ENCODE assay signal across 8 cellular contexts in the genomic region with DNA sequence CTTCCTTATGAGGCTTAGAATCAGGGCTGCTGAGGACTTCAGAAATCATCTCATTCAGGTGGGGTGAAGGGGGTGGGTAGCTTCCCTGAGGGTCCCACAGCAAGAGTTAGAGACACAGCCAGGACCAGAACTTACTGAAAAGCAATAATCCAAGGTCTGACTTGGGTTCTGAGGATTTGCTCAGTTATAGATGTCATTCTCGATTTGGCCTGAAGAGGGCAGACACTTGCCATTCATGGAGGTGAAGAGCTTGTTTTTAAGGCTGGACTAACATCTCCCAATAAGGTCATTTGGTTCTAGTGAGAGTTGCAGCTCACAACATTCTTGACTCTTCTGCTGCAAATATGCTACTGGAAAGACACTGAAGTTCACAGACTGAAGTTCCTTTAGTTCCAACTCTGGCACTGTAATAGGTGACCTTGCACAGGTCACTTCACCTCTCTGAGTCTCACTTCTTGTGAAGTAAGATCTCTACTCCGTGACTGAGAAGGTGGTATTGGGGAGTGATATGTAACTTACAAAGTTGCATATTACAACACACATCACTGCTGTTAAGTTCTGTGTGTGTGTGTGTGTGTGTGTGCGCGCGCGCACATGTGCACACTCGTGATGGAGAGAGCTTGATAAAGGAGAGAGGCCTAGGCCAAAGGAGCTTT.
DNase-seq lines count a peak whose midpoint lies in the region; ATAC-seq, FAIRE-seq and TF ChIP-seq lines count a peak whose summit lies in the region.

No MANE protein-coding gene starts in this region.

- peaks cover 4% of the 10 kb centered on the region for H3K4me1 Mint-ChIP-seq in activated naive CD4-positive, alpha-beta T cell treated with anti-CD3 and anti-CD28 coated beads for 36 hours (ENCODE audit: low read depth)

- DNase-seq in activated naive CD4-positive, alpha-beta T cell treated with anti-CD3 and anti-CD28 coated beads for 36 hours, result peak; percentile 51
- DNase-seq in activated naive CD4-positive, alpha-beta T cell treated with Interleukin-2 at 50 U/mL for 16 hours, result no peak
- DNase-seq in PC-9 (peak; percentile 49 to 64), cerebellum (ENCODE audit: low spot score) (peak; percentile 46), HepG2 (ENCODE audit: low spot score) (peak; percentile 60), suprapubic skin (ENCODE audit: low spot score in 2 of 2) (no peak)

- peak; percentile 77 for ATAC-seq in GM21717 (IDR thresholded peaks at IDR 0.05; ENCODE audit: unreplicated experiment)
- ATAC-seq in HepG2, result peak; percentile 78

- H4K20me1 ChIP-seq in PC-9 (ENCODE audit: insufficient read depth), result no peaks in the 10 kb centered on the region
- no peaks in the 10 kb centered on the region for H4K20me1 ChIP-seq in HepG2 (ENCODE audit: insufficient read depth, low read length)

- TF ChIP-seq POLR2A in HepG2 (IDR thresholded peaks at IDR 0.05; ENCODE audit: insufficient read depth in 1 of 2, low read depth in 2 of 2, low read length in 2 of 2) (no peak), suprapubic skin (IDR thresholded peaks at IDR 0.05) (no peak)

- in situ Hi-C loops in HepG2 (cut with HindIII; ENCODE audit: extremely low pct_ligation_motif_present, low pct_unique_long_range_greater_than_20kb), result loop anchor here (5.0 kb wide), 1 partner anchor 202 kb away; no protein-coding TSS in a partner anchor

- TF ChIP-seq CTCF in PC-9 (conservative IDR thresholded peaks at IDR 0.05), result peak; percentile 98
- peak; percentile 86 for TF ChIP-seq CTCF in HepG2 (CRISPR knock-in tag; IDR thresholded peaks at IDR 0.05)
- TF ChIP-seq CTCF in suprapubic skin (IDR thresholded peaks at IDR 0.05), result peak; percentile 64 to 68

- 52% methylated on average over 7 of the region's 7 CpGs for WGBS in HepG2 (ENCODE audit: low lambda C conversion rate)
- WGBS in suprapubic skin, result 51% methylated on average over 7 of the region's 7 CpGs

- H3K9me3 ChIP-seq in PC-9 (ENCODE audit: insufficient read depth, low read depth) (no peaks in the 10 kb centered on the region), HepG2 (ENCODE audit: low read length) (no peaks in the 10 kb centered on the region), suprapubic skin (no peaks in the 10 kb centered on the region)

- no peak overlapping the region for H2AFZ ChIP-seq in PC-9
- no peak overlapping the region for H2AFZ ChIP-seq in HepG2 (ENCODE audit: low read length)

- H3K36me3 Mint-ChIP-seq in activated naive CD4-positive, alpha-beta T cell treated with anti-CD3 and anti-CD28 coated beads for 36 hours (ENCODE audit: low read depth), result no peaks in the 10 kb centered on the region

- no peaks in the 10 kb centered on the region for H3F3A ChIP-seq in PC-9 (ENCODE audit: insufficient read depth, low read depth)

- no peaks in the 10 kb centered on the region for H3K36me3 ChIP-seq in PC-9 (ENCODE audit: low read depth)
- H3K36me3 ChIP-seq in HepG2 (replicated peaks in 1 of 2; ENCODE audit: control insufficient read depth in 1 of 2, insufficient read depth in 2 of 2, low read length in 2 of 2), result no peaks in the 10 kb centered on the region
- peaks cover 24% of the 10 kb centered on the region for H3K36me3 ChIP-seq in suprapubic skin

- H3K4me2 ChIP-seq in PC-9, result no peak overlapping the region
- H3K4me2 ChIP-seq in HepG2 (ENCODE audit: low read depth, low read length), result no peak overlapping the region

- intact Hi-C loops in activated naive CD4-positive, alpha-beta T cell treated with anti-CD3 and anti-CD28 coated beads for 36 hours (cut with micrococcal nuclease), result loop anchor here (1.0 kb wide), 3 partner anchors 222 to 323 kb away; no protein-coding TSS in a partner anchor
- intact Hi-C loops in PC-9 (cut with micrococcal nuclease; ENCODE audit: unreplicated experiment), result loop anchor here (1.0 to 2.0 kb wide), 6 partner anchors 111 to 323 kb away; no protein-coding TSS in a partner anchor
- intact Hi-C loops in HepG2 (cut with micrococcal nuclease; ENCODE audit: unreplicated experiment), result loop anchor here (1.0 kb wide), 4 partner anchors 201 to 1617 kb away; no protein-coding TSS in a partner anchor

- H3K27me3 ChIP-seq in PC-9 (ENCODE audit: insufficient read depth, low read depth) (no peaks in the 10 kb centered on the region), HepG2 (ENCODE audit: control insufficient read depth in 1 of 2, insufficient read depth in 2 of 2, low read length in 2 of 2) (peaks cover 0 to 7% of the 10 kb centered on the region in 2 experiments; a peak in 3 of 5 replicates), suprapubic skin (no peaks in the 10 kb centered on the region)

- H3K4me3 ChIP-seq in PC-9 (no peak overlapping the region), HepG2 (replicated peaks in 1 of 3; ENCODE audit: insufficient read depth in 1 of 3, low read depth in 2 of 3, low read length in 3 of 3) (no peak overlapping the region), suprapubic skin (no peak overlapping the region)

- no peaks in the 10 kb centered on the region for H3K4me1 ChIP-seq in PC-9 (replicated peaks; ENCODE audit: insufficient read depth)
- peaks cover 8% of the 10 kb centered on the region for H3K4me1 ChIP-seq in HepG2 (ENCODE audit: insufficient read depth, low read length)
- H3K4me1 ChIP-seq in suprapubic skin, result peaks cover 5% of the 10 kb centered on the region

- no peaks in the 10 kb centered on the region for H3K9me3 Mint-ChIP-seq in activated naive CD4-positive, alpha-beta T cell treated with anti-CD3 and anti-CD28 coated beads for 36 hours

- TF ChIP-seq RAD21 in Ishikawa (IDR thresholded peaks at IDR 0.05; ENCODE audit: low read depth) (peak; percentile 95), HepG2 (CRISPR knock-in tag; IDR thresholded peaks at IDR 0.05) (peak; percentile 66)

- FAIRE-seq in HepG2 (lab: Jason Lieb, UNC), result peak; percentile 95

- H3K9me2 ChIP-seq in PC-9 (ENCODE audit: insufficient read depth), result no peaks in the 10 kb centered on the region

- H3K9ac ChIP-seq in HepG2 (ENCODE audit: insufficient read depth, low read depth, low read length), result no peak overlapping the region

- no peak for TF ChIP-seq EP300 in Ishikawa (IDR thresholded peaks at IDR 0.05; ENCODE audit: borderline replicate concordance)
- TF ChIP-seq EP300 in HepG2 (IDR thresholded peaks at IDR 0.05; ENCODE audit: low read depth in 2 of 2, low read length in 2 of 2), result no peak
- TF ChIP-seq EP300 in HepG2 (CRISPR knock-in tag; IDR thresholded peaks at IDR 0.05; ENCODE audit: borderline replicate concordance), result no peak
- no peak for TF ChIP-seq EP300 in suprapubic skin (IDR thresholded peaks at IDR 0.05)

- CTCF ChIA-PET in activated naive CD4-positive, alpha-beta T cell treated with anti-CD3 and anti-CD28 coated beads for 36 hours (lab: Charles Lee), result interaction anchor here (0.6 to 3.2 kb wide), 23 partner anchors 9 to 1618 kb away, joined by 3 to 13 read pairs (median 4); no protein-coding TSS in a partner anchor
- CTCF ChIA-PET in PC-9 (lab: Charles Lee), result interaction anchor here (0.6 to 1.6 kb wide), 10 partner anchors 25 to 324 kb away, joined by 3 to 11 read pairs (median 5); no protein-coding TSS in a partner anchor
- CTCF ChIA-PET in HepG2 (lab: Yijun Ruan, JAX; ENCODE audit: low intra/inter-chr PET ratio, low total read pairs), result interaction anchor here (1.8 to 3.1 kb wide), 3 partner anchors 201 to 1617 kb away, joined by 6 to 33 read pairs (median 17); no protein-coding TSS in a partner anchor

- H3K27me3 Mint-ChIP-seq in activated naive CD4-positive, alpha-beta T cell treated with anti-CD3 and anti-CD28 coated beads for 36 hours (ENCODE audit: low read depth), result peaks cover 6% of the 10 kb centered on the region

- POLR2A ChIA-PET in PC-9 (lab: Charles Lee; ENCODE audit: unreplicated experiment), result no interaction called here
- POLR2A ChIA-PET in HepG2 (lab: Yijun Ruan, JAX), result interaction anchor here (1.4 kb wide), 1 partner anchor 201 kb away, joined by 5 read pairs; no protein-coding TSS in a partner anchor

- no peak overlapping the region for H3K4me3 Mint-ChIP-seq in activated naive CD4-positive, alpha-beta T cell treated with anti-CD3 and anti-CD28 coated beads for 36 hours

- H3K27ac Mint-ChIP-seq in activated naive CD4-positive, alpha-beta T cell treated with anti-CD3 and anti-CD28 coated beads for 36 hours, result no peak overlapping the region

- no TSS peak for BruUV-seq in PC-9 (replicated peaks; lab: Mats Ljungman, UMichigan)
- no TSS peak for BruUV-seq in HepG2 (replicated peaks; lab: Mats Ljungman, UMichigan)

- H3K79me2 ChIP-seq in PC-9 (ENCODE audit: low read depth) (no peaks in the 10 kb centered on the region), HepG2 (ENCODE audit: insufficient read depth, low read length) (no peaks in the 10 kb centered on the region)

- H3K27ac ChIP-seq in PC-9 (no peak overlapping the region), HepG2 (ENCODE audit: extremely low read length, insufficient read depth, low read length) (no peak overlapping the region), suprapubic skin (no peak overlapping the region)

TF ChIP-seq in Ishikawa, 13 proteins besides CTCF, POLR2A, EP300 and RAD21 (continues in another document):
- TF ChIP-seq, protein P1, sequence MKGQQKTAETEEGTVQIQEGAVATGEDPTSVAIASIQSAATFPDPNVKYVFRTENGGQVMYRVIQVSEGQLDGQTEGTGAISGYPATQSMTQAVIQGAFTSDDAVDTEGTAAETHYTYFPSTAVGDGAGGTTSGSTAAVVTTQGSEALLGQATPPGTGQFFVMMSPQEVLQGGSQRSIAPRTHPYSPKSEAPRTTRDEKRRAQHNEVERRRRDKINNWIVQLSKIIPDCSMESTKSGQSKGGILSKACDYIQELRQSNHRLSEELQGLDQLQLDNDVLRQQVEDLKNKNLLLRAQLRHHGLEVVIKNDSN (IDR thresholded peaks at IDR 0.05), result no peak
- TF ChIP-seq NFIC (IDR thresholded peaks at IDR 0.05) (no peak), TAF1 (IDR thresholded peaks at IDR 0.05; ENCODE audit: low read depth) (no peak), FOXM1 (IDR thresholded peaks at IDR 0.05; ENCODE audit: borderline replicate concordance, low read depth) (no peak), TCF12 (IDR thresholded peaks at IDR 0.05; ENCODE audit: low read depth) (no peak), TEAD4 (IDR thresholded peaks at IDR 0.05) (no peak), YY1 (IDR thresholded peaks at IDR 0.05; ENCODE audit: low read depth) (no peak)

TF ChIP-seq in HepG2, 621 proteins besides CTCF, POLR2A, EP300 and RAD21:
- no peak for TF ChIP-seq ZNF367 (CRISPR knock-in tag; IDR thresholded peaks at IDR 0.05; ENCODE audit: borderline replicate concordance)
- TF ChIP-seq SRF (IDR thresholded peaks at IDR 0.05; ENCODE audit: low read depth, low read length), result peak; percentile 58; the same call in 1 of the 2 replicates
- peak; percentile 66 for TF ChIP-seq SMC3 (IDR thresholded peaks at IDR 0.05; ENCODE audit: low read length)
- TF ChIP-seq STAG1 (CRISPR knock-in tag; IDR thresholded peaks at IDR 0.05), result peak; percentile 89

Comparison
In these comparisons a context has a peak if more than half of its experiments do, and no peak if none do; other contexts are left out.
1. DNase-seq: peak in activated naive CD4-positive, alpha-beta T cell treated with anti-CD3 and anti-CD28 coated beads for 36 hours (single experiment), PC-9 (2 of 2), cerebellum (single experiment) and HepG2 (single experiment); none in activated naive CD4-positive, alpha-beta T cell treated with Interleukin-2 at 50 U/mL for 16 hours (single experiment) and suprapubic skin (0 of 2).
2. Peak in every context shown above with its lines, with median percentiles within 50 percentile points of each other: CTCF ChIP-seq.